In the genomic region with DNA sequence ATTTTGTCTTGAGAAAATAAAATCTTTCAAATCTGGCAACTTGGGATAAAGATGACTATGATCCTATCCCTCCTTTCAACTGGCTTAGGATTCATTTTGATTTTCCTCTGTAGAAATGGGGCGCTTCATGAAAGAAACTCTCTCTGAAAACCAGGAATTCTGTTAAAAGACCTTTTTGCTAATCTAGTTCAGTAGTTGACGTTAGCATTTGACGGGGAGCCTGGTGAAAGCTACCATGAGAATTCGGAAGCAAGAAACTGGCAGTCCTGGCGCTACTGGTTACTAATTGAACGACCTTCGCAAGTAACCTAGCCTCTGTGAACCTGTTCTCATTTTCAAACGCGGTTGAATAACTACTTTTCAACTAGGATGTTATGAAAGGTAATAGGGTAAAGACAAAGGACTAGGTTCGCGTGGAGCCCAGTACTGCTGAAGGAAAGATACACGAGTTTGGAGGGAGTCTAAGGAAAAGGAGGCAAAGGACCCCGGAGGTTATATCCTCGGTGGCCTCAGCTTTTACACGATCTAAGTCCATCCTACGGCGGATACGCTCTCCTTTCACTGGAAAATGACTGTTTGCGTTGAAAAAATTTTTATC, we compare ENCODE assay signal across 8 cellular contexts. TPM values are rescaled to one million over a fixed set of nuclear protein-coding genes. Genes with fewer than 3 reads are reported as not detected.
A peak's percentile ranks its signal among the peaks of the same experiment; 100 is the strongest.
DNase-seq lines count a peak whose midpoint lies in the region; ATAC-seq and TF ChIP-seq lines count a peak whose summit lies in the region.

No MANE protein-coding gene starts in this region.

- intact Hi-C loops in activated CD4-positive, alpha-beta T cell treated with anti-CD3 and anti-CD28 coated beads for 36 hours (cut with DNase I, micrococcal nuclease) = loop anchor here (1.0 to 5.0 kb wide), 8 partner anchors 26 to 419 kb away; partner anchors contain the start of genes CHPF (in 2 of the 2), DNAJB2 (in 1 of the 2), GMPPA (in 1 of the 2) and OBSL1 (in 1 of the 2)
- intact Hi-C loops in ovary (cut with DNase I) = no loop called here

- no peak for TF ChIP-seq POLR2A in ovary (IDR thresholded peaks at IDR 0.05)

- no peak for DNase-seq in activated CD4-positive, alpha-beta T cell treated with anti-CD3 and anti-CD28 coated beads for 36 hours
- DNase-seq in activated CD4-positive, alpha-beta T cell treated with anti-CD3 and anti-CD28 coated beads, Interleukin-2, amount 50 U/mL, for 1 hour = no peak
- DNase-seq in fibroblast of peridontal ligament (ENCODE audit: extremely low read depth) (peak; percentile 49), ovary (no peak), cerebellar nuclear complex (lab: John Stamatoyannopoulos, UW) (no peak), DMS53 (lab: John Stamatoyannopoulos, UW) (no peak)

- no peak for TF ChIP-seq CTCF in ovary (IDR thresholded peaks at IDR 0.05)

- CTCF ChIA-PET in activated CD4-positive, alpha-beta T cell treated with anti-CD3 and anti-CD28 coated beads for 36 hours (lab: Charles Lee) = interaction anchor here (0.6 to 3.5 kb wide), 14 partner anchors 26 to 193 kb away, joined by 3 to 29 read pairs (median 4); partner anchors contain the start of genes CHPF and TMEM198

- POLR2A ChIA-PET in activated CD4-positive, alpha-beta T cell treated with anti-CD3 and anti-CD28 coated beads for 36 hours (lab: Charles Lee) = no interaction called here

- H3K27me3 Mint-ChIP-seq in activated CD4-positive, alpha-beta T cell treated with anti-CD3 and anti-CD28 coated beads for 36 hours = peaks cover 4% of the 10 kb centered on the region

- H3K27ac Mint-ChIP-seq in activated CD4-positive, alpha-beta T cell treated with anti-CD3 and anti-CD28 coated beads for 36 hours = peak overlapping the region; percentile 97

- WGBS in ovary, 3 donors = 6 to 9% (median 7%) methylated on average over 19 of the region's 19 CpGs

- H3K4me1 Mint-ChIP-seq in activated CD4-positive, alpha-beta T cell treated with anti-CD3 and anti-CD28 coated beads for 36 hours = peaks cover 16% of the 10 kb centered on the region

- ATAC-seq in activated CD4-positive, alpha-beta T cell treated with anti-CD3 and anti-CD28 coated beads for 36 hours = peak; percentile 1
- ATAC-seq in HG03045 (IDR thresholded peaks at IDR 0.05; ENCODE audit: unreplicated experiment) = peak; percentile 2
- ATAC-seq in SK-N-SH treated with all-trans-retinoic acid at 6 μM for 48 hours = peak; percentile 22

- H3K36me3 Mint-ChIP-seq in activated CD4-positive, alpha-beta T cell treated with anti-CD3 and anti-CD28 coated beads for 36 hours (ENCODE audit: low read depth) = peaks cover 5% of the 10 kb centered on the region

- H3K4me1 ChIP-seq in ovary (ENCODE audit: insufficient read depth) = peaks cover 12% of the 10 kb centered on the region

- peak overlapping the region; percentile 82 for H3K4me3 Mint-ChIP-seq in activated CD4-positive, alpha-beta T cell treated with anti-CD3 and anti-CD28 coated beads for 36 hours

- no peaks in the 10 kb centered on the region for H3K9me3 Mint-ChIP-seq in activated CD4-positive, alpha-beta T cell treated with anti-CD3 and anti-CD28 coated beads for 36 hours (ENCODE audit: low read depth)

- H3K27ac ChIP-seq in ovary = peak overlapping the region; percentile 26 to 91

- no peaks in the 10 kb centered on the region for H3K27me3 ChIP-seq in ovary

- no peaks in the 10 kb centered on the region for H3K9me3 ChIP-seq in ovary

- no peak for TF ChIP-seq EP300 in ovary (IDR thresholded peaks at IDR 0.05)

- peak overlapping the region; percentile 80 for H3K4me3 ChIP-seq in ovary

- H3K36me3 ChIP-seq in ovary = no peaks in the 10 kb centered on the region

TF ChIP-seq in SK-N-SH treated with all-trans-retinoic acid at 6 μM for 48 hours, 23 proteins besides CTCF, POLR2A, EP300 and RAD21:
- TF ChIP-seq CSDC2 (CRISPR knock-in tag; IDR thresholded peaks at IDR 0.05) = no peak
- TF ChIP-seq RARB (CRISPR knock-in tag; IDR thresholded peaks at IDR 0.05) = no peak
- TF ChIP-seq ZFP30 (CRISPR knock-in tag; IDR thresholded peaks at IDR 0.05) = no peak
- TF ChIP-seq SNAI2 (CRISPR knock-in tag; IDR thresholded peaks at IDR 0.05) = no peak
- no peak for TF ChIP-seq TCF4 (CRISPR knock-in tag; IDR thresholded peaks at IDR 0.05; ENCODE audit: borderline replicate concordance)
- no peak for TF ChIP-seq OSR1 (CRISPR knock-in tag; IDR thresholded peaks at IDR 0.05)
- no peak for TF ChIP-seq GLIS3 (CRISPR knock-in tag; IDR thresholded peaks at IDR 0.05)
- TF ChIP-seq ARNTL (CRISPR knock-in tag; IDR thresholded peaks at IDR 0.05; ENCODE audit: borderline replicate concordance, low read depth) = no peak
- TF ChIP-seq BACH2 (CRISPR knock-in tag; IDR thresholded peaks at IDR 0.05; ENCODE audit: borderline replicate concordance) = no peak
- no peak for TF ChIP-seq ZNF8 (CRISPR knock-in tag; IDR thresholded peaks at IDR 0.05)

RNA-seq across cellular contexts. Expression of gene STK11IP, which starts 0.6 kb away (rescaled TPM):
- total RNA-seq in activated CD4-positive, alpha-beta T cell treated with anti-CD3 and anti-CD28 coated beads for 36 hours = 10 to 100 TPM; 23.5 to 26.1 TPM
- 10 to 100 TPM; 30.3 to 73.7 (median 43.8) TPM for total RNA-seq in ovary
- polyA plus RNA-seq in ovary = 10 to 100 TPM in 1 of 2 donors, 1 to 10 TPM in 1; 9.2 to 46.2 TPM

RNA-seq across cellular contexts. Expression of gene INHA, which starts 24.9 kb away (rescaled TPM):
- total RNA-seq in activated CD4-positive, alpha-beta T cell treated with anti-CD3 and anti-CD28 coated beads for 36 hours = not detected
- 100 to 1,000 TPM in 2 of 7 donors, 10 to 100 TPM in 5; 38.4 to 165 (median 78.3) TPM for total RNA-seq in ovary
- 100 to 1,000 TPM in 1 of 2 donors, 10 to 100 TPM in 1; 96.3 to 162 TPM for polyA plus RNA-seq in ovary

RNA-seq across cellular contexts. Expression of gene OBSL1, which starts 25.7 kb away (rescaled TPM):
- 1 to 10 TPM; 1.0 to 1.9 TPM for total RNA-seq in activated CD4-positive, alpha-beta T cell treated with anti-CD3 and anti-CD28 coated beads for 36 hours
- total RNA-seq in ovary = 100 to 1,000 TPM; 230 to 740 (median 473) TPM
- 100 to 1,000 TPM in 1 of 2 donors, 10 to 100 TPM in 1; 53.2 to 431 TPM for polyA plus RNA-seq in ovary

RNA-seq across cellular contexts. Expression of gene SLC4A3, which starts 30.4 kb away (rescaled TPM):
- total RNA-seq in activated CD4-positive, alpha-beta T cell treated with anti-CD3 and anti-CD28 coated beads for 36 hours = under 1 TPM; 0.05 to 0.16 TPM
- total RNA-seq in ovary = 100 to 1,000 TPM in 4 of 7 donors, 10 to 100 TPM in 3; 29.6 to 232 (median 106) TPM
- 10 to 100 TPM in 1 of 2 donors, 1 to 10 TPM in 1; 5.3 to 83.6 TPM for polyA plus RNA-seq in ovary

RNA-seq across cellular contexts. Expression of gene TMEM198, which starts 53.2 kb away (rescaled TPM):
- total RNA-seq in activated CD4-positive, alpha-beta T cell treated with anti-CD3 and anti-CD28 coated beads for 36 hours = 1 to 10 TPM; 2.4 to 2.7 TPM
- total RNA-seq in ovary = 10 to 100 TPM in 6 of 7 donors, 1 to 10 TPM in 1; 5.8 to 22.7 (median 10.7) TPM
- 1 to 10 TPM in 1 of 2 donors, under 1 TPM in 1; 0.62 to 6.5 TPM for polyA plus RNA-seq in ovary

Comparison
In these comparisons a context has a peak if more than half of its experiments do, and no peak if none do; other contexts are left out.
1. RNA of gene INHA, which starts 24.9 kb away (total RNA-seq): 38.4 to 165 TPM in ovary; not detected in activated CD4-positive, alpha-beta T cell treated with anti-CD3 and anti-CD28 coated beads for 36 hours; every median in the first group is over 10 times any median in the second.
2. RNA of gene OBSL1, which starts 25.7 kb away (total RNA-seq): 230 to 740 TPM in ovary; 1.0 to 1.9 TPM in activated CD4-positive, alpha-beta T cell treated with anti-CD3 and anti-CD28 coated beads for 36 hours; every median in the first group is over 10 times any median in the second.
3. intact Hi-C loops: an anchor here in activated CD4-positive, alpha-beta T cell treated with anti-CD3 and anti-CD28 coated beads for 36 hours (1.0 to 5.0 kb wide); none called in ovary.
4. Peak in every context shown above with its lines, with median percentiles within 50 percentile points of each other: ATAC-seq.